1 cellular context compared by ENCODE assay signal in genomic region chr3:125125822-125126245, GRCh38.
TF ChIP-seq lines count a peak whose summit lies in the region.

No MANE protein-coding gene starts in this region.

TF ChIP-seq in K562, 482 proteins besides CTCF, POLR2A, EP300 and RAD21 (continued from another document):
- no peak for TF ChIP-seq RNF219 (CRISPR knock-in tag; IDR thresholded peaks at IDR 0.05)
TF ChIP-seq in K562: peak in this region for 29.
